27 cellular contexts compared by ENCODE assay signal in the genomic region with DNA sequence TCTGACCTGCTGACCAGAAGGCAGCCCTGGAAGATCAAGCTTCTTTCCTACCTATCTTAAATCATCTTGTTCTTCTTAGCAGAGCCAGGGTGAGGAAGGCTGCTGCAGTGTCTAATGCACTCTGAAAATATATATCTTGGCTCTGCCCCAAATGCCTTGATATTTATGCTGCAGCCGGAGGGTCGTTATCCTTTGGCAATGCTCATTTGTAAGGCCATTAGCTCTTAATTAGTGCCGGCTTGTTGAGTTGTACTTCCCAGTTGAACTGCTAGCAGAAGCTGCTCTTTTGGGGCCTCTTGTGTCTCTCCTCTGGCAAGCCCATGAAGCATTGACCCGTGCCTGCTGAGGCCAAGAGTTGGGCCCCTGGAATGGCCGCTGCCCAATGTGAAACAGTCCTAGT. TPM values are rescaled to one million over a fixed set of nuclear protein-coding genes. Genes with fewer than 3 reads are reported as not detected.
"Had no signal": no experiment of that assay in that cellular context is flagged by ENCODE, and none has a peak within 500 bp of the region (broad histone marks: within the 10 kb centered on the region; RNA-seq: fewer than 3 reads in every experiment).

No MANE protein-coding gene starts in this region.

- H3K27ac Mint-ChIP-seq: activated CD4-positive, alpha-beta memory T cell treated with anti-CD3 and anti-CD28 coated beads for 36 hours; activated CD4-positive, alpha-beta T cell treated with anti-CD3 and anti-CD28 coated beads, Interleukin-2, amount 10 ng/mL, durations not matched to agents 7 days and 5 days; activated naive CD4-positive, alpha-beta T cell treated with anti-CD3 and anti-CD28 coated beads, Interleukin-2, amount 50 U/mL, for 72 hours; activated naive CD8-positive, alpha-beta T cell treated with anti-CD3 and anti-CD28 coated beads, Interleukin-2, amount 50 U/mL, for 24 hours; T-cell had no signal

- H3K27me3 Mint-ChIP-seq: activated CD4-positive, alpha-beta memory T cell treated with anti-CD3 and anti-CD28 coated beads for 36 hours had no signal

- H3K9me3 Mint-ChIP-seq: activated CD4-positive, alpha-beta memory T cell treated with anti-CD3 and anti-CD28 coated beads for 36 hours; activated CD4-positive, alpha-beta T cell treated with anti-CD3 and anti-CD28 coated beads, Interleukin-2, amount 10 ng/mL, durations not matched to agents 7 days and 5 days; activated naive CD4-positive, alpha-beta T cell treated with anti-CD3 and anti-CD28 coated beads, Interleukin-2, amount 50 U/mL, for 72 hours; activated naive CD8-positive, alpha-beta T cell treated with anti-CD3 and anti-CD28 coated beads, Interleukin-2, amount 50 U/mL, for 24 hours; activated T-cell treated with anti-CD3 and anti-CD28 coated beads, Interleukin-2, amount 50 U/mL, for 4 hours; T-cell had no signal

- ATAC-seq: activated naive CD4-positive, alpha-beta T cell treated with anti-CD3 and anti-CD28 coated beads, Interleukin-2, amount 50 U/mL, for 72 hours; activated naive CD8-positive, alpha-beta T cell treated with anti-CD3 and anti-CD28 coated beads, Interleukin-2, amount 50 U/mL, for 24 hours; activated T-cell treated with anti-CD3 and anti-CD28 coated beads, Interleukin-2, amount 50 U/mL, for 4 hours; body of pancreas; T-cell had no signal

- DNase-seq: activated CD4-positive, alpha-beta memory T cell treated with anti-CD3 and anti-CD28 coated beads for 36 hours; activated CD4-positive, alpha-beta T cell treated with anti-CD3 and anti-CD28 coated beads, Interleukin-2, amount 10 ng/mL, durations not matched to agents 7 days and 5 days; activated CD4-positive, CD25-positive, alpha-beta regulatory T cell; activated CD8-positive, alpha-beta memory T cell treated with anti-CD3 and anti-CD28 coated beads for 24 hours; activated effector memory CD4-positive, alpha-beta T cell treated with anti-CD3 and anti-CD28 coated beads, Interleukin-2, amount 50 U/mL, for 16 hours; activated naive CD4-positive, alpha-beta T cell treated with Interleukin-2 at 50 U/mL for 16 hours; activated naive CD8-positive, alpha-beta T cell treated with anti-CD3 and anti-CD28 coated beads, Interleukin-2, amount 50 U/mL, for 24 hours; activated T-cell treated with anti-CD3 and anti-CD28 coated beads, Interleukin-2, amount 50 U/mL, for 4 hours; amniotic stem cell; body of pancreas; central memory CD4-positive, alpha-beta T cell; NCI-H146; NCI-H187 treated with DMSO at 0.1 percent for 48 hours; NCI-H2081 treated with DMSO at 0.1 percent for 48 hours; NCI-H526; NCI-H82; Peyer's patch; SHP77 treated with DMSO at 0.1 percent for 48 hours; T-cell; T-helper 2 cell had no signal

- H3K4me3 Mint-ChIP-seq: activated CD4-positive, alpha-beta memory T cell treated with anti-CD3 and anti-CD28 coated beads for 36 hours; activated CD4-positive, alpha-beta T cell treated with anti-CD3 and anti-CD28 coated beads, Interleukin-2, amount 10 ng/mL, durations not matched to agents 7 days and 5 days; activated naive CD8-positive, alpha-beta T cell treated with anti-CD3 and anti-CD28 coated beads, Interleukin-2, amount 50 U/mL, for 24 hours; activated T-cell treated with anti-CD3 and anti-CD28 coated beads, Interleukin-2, amount 50 U/mL, for 4 hours; T-cell had no signal

RNA-seq across cellular contexts. Expression of gene RSPO1, which starts 34.8 kb away (rescaled TPM):
- total RNA-seq: activated CD4-positive, alpha-beta memory T cell treated with anti-CD3 and anti-CD28 coated beads for 36 hours; activated CD4-positive, alpha-beta T cell treated with anti-CD3 and anti-CD28 coated beads, Interleukin-2, amount 10 ng/mL, durations not matched to agents 7 days and 5 days; activated naive CD4-positive, alpha-beta T cell treated with anti-CD3 and anti-CD28 coated beads, Interleukin-2, amount 50 U/mL, for 72 hours; activated T-cell treated with anti-CD3 and anti-CD28 coated beads, Interleukin-2, amount 50 U/mL, for 4 hours; ascending aorta; bronchial epithelial cell; chondrocyte; MCF 10A; NCI-H460; SK-MEL-5; T-cell had no signal

RNA-seq across cellular contexts. Expression of gene DNALI1, which starts 43.2 kb away (rescaled TPM):
- total RNA-seq: activated naive CD4-positive, alpha-beta T cell treated with anti-CD3 and anti-CD28 coated beads, Interleukin-2, amount 50 U/mL, for 72 hours; activated T-cell treated with anti-CD3 and anti-CD28 coated beads, Interleukin-2, amount 50 U/mL, for 4 hours; MCF 10A; NCI-H460; SK-MEL-5 had no signal
